ENCODE assay signal across 8 cellular contexts in genomic region chr7:974172-974571, GRCh38. TPM values are rescaled to one million over a fixed set of nuclear protein-coding genes. Genes with fewer than 3 reads are reported as not detected.
DNase-seq lines count a peak whose midpoint lies in the region; ATAC-seq and TF ChIP-seq lines count a peak whose summit lies in the region.

No MANE protein-coding gene starts in this region.

- H3K27ac ChIP-seq in stomach = peak overlapping the region in 2 of 5 donors; percentile 94 to 97

- no peak for TF ChIP-seq CTCF in stomach (IDR thresholded peaks at IDR 0.05)

- TF ChIP-seq EP300 in stomach (IDR thresholded peaks at IDR 0.05) = no peak

- peaks cover 30 to 74% (median 65%) of the 10 kb centered on the region in 4 donors for H3K4me1 ChIP-seq in stomach

- intact Hi-C loops in activated CD4-positive, alpha-beta memory T cell treated with anti-CD3 and anti-CD28 coated beads for 36 hours (cut with micrococcal nuclease) = no loop called here
- intact Hi-C loops in stomach (cut with DNase I; ENCODE audit: low total_unique reads) = no loop called here

- peaks cover 27% of the 10 kb centered on the region for H3K4me1 Mint-ChIP-seq in activated CD4-positive, alpha-beta memory T cell treated with anti-CD3 and anti-CD28 coated beads for 36 hours (ENCODE audit: low read depth)

- WGBS in stomach, 5 donors = 15 to 24% (median 19%) methylated on average over 7 of the region's 7 CpGs

- ATAC-seq in HG03354 (IDR thresholded peaks at IDR 0.05; ENCODE audit: poor library complexity, severe bottlenecking, unreplicated experiment) (no peak), HG03442 (IDR thresholded peaks at IDR 0.05; ENCODE audit: unreplicated experiment) (no peak), HG03045 (IDR thresholded peaks at IDR 0.05; ENCODE audit: unreplicated experiment) (no peak)

- H3K9me3 Mint-ChIP-seq in activated CD4-positive, alpha-beta memory T cell treated with anti-CD3 and anti-CD28 coated beads for 36 hours = no peaks in the 10 kb centered on the region

- H3K4me3 Mint-ChIP-seq in activated CD4-positive, alpha-beta memory T cell treated with anti-CD3 and anti-CD28 coated beads for 36 hours = peak overlapping the region; percentile 95

- CTCF ChIA-PET in activated CD4-positive, alpha-beta memory T cell treated with anti-CD3 and anti-CD28 coated beads for 36 hours (lab: Charles Lee) = interaction anchor here (1.2 to 5.8 kb wide), 7 partner anchors 11 to 202 kb away, joined by 3 to 53 read pairs (median 10); no protein-coding TSS in a partner anchor

- TF ChIP-seq POLR2A in stomach (IDR thresholded peaks at IDR 0.05) = no peak

- peak overlapping the region; percentile 97; the same call in 1 of the 2 replicates for H3K4me3 ChIP-seq in iPS-18c (ENCODE audit: insufficient read depth, low read depth, low read length)
- H3K4me3 ChIP-seq in stomach = peak overlapping the region; percentile 72 to 97 (median 92)

- H3K36me3 Mint-ChIP-seq in activated CD4-positive, alpha-beta memory T cell treated with anti-CD3 and anti-CD28 coated beads for 36 hours = peaks cover 23% of the 10 kb centered on the region

- POLR2A ChIA-PET in activated CD4-positive, alpha-beta memory T cell treated with anti-CD3 and anti-CD28 coated beads for 36 hours (lab: Charles Lee) = interaction anchor here (0.6 to 2.3 kb wide), 4 partner anchors 9 to 710 kb away, joined by 3 to 19 read pairs (median 3); no protein-coding TSS in a partner anchor

- no peaks in the 10 kb centered on the region for H3K9me3 ChIP-seq in iPS-18c (ENCODE audit: control insufficient read depth, insufficient read depth, low read length)
- no peaks in the 10 kb centered on the region for H3K9me3 ChIP-seq in stomach

- peak; percentile 19 for DNase-seq in NOMO-1 treated with DMSO at 0.1 percent for 48 hours (lab: John Stamatoyannopoulos, UW; ENCODE audit: unreplicated experiment)
- no peak for DNase-seq in NOMO-1 treated with dmso at 0.1 percent for 144 hours (lab: John Stamatoyannopoulos, UW; ENCODE audit: unreplicated experiment)
- DNase-seq in activated CD4-positive, alpha-beta memory T cell treated with anti-CD3 and anti-CD28 coated beads for 36 hours = no peak
- no peak for DNase-seq in stomach

- no peaks in the 10 kb centered on the region for H3K27me3 ChIP-seq in stomach

- peak overlapping the region; percentile 90 for H3K27ac Mint-ChIP-seq in activated CD4-positive, alpha-beta memory T cell treated with anti-CD3 and anti-CD28 coated beads for 36 hours

- H3K27me3 Mint-ChIP-seq in activated CD4-positive, alpha-beta memory T cell treated with anti-CD3 and anti-CD28 coated beads for 36 hours = no peaks in the 10 kb centered on the region

- H3K36me3 ChIP-seq in stomach = peaks cover 24 to 44% (median 42%) of the 10 kb centered on the region in 4 donors

RNA-seq across cellular contexts. Expression of gene COX19, which starts 1.2 kb away (rescaled TPM):
- total RNA-seq in activated CD4-positive, alpha-beta memory T cell treated with anti-CD3 and anti-CD28 coated beads for 36 hours = 10 to 100 TPM; 14.1 to 15.6 TPM
- 10 to 100 TPM in 3 of 5 donors, 1 to 10 TPM in 2; 2.3 to 26.6 (median 14.2) TPM for total RNA-seq in stomach
- polyA plus RNA-seq in stomach = 1 to 10 TPM; 3.9 to 6.5 (median 5.5) TPM

RNA-seq across cellular contexts. Expression of gene CYP2W1, which starts 8.8 kb away (rescaled TPM):
- not detected for total RNA-seq in activated CD4-positive, alpha-beta memory T cell treated with anti-CD3 and anti-CD28 coated beads for 36 hours
- total RNA-seq in stomach = 1 to 10 TPM in 1 of 5 donors, not detected in 4; 7.0 TPM
- under 1 TPM in 2 of 3 donors, not detected in 1; 0.31 to 0.65 TPM for polyA plus RNA-seq in stomach

RNA-seq across cellular contexts. Expression of gene ADAP1, which starts 19.7 kb away (rescaled TPM):
- total RNA-seq in activated CD4-positive, alpha-beta memory T cell treated with anti-CD3 and anti-CD28 coated beads for 36 hours = 10 to 100 TPM; 14.1 to 16.1 TPM
- total RNA-seq in stomach = 100 to 1,000 TPM in 1 of 5 donors, 10 to 100 TPM in 2, 1 to 10 TPM in 2; 2.2 to 169 (median 18.5) TPM
- polyA plus RNA-seq in stomach = 10 to 100 TPM; 16.0 to 30.5 (median 29.4) TPM
